In genomic region chr11:83194284-83195175, GRCh38 we compare ENCODE assay signal across 8 cellular contexts.
DNase-seq lines count a peak whose midpoint lies in the region; ATAC-seq lines count a peak whose summit lies in the region.

No MANE protein-coding gene starts in this region.

- DNase-seq in GM03348 (ENCODE audit: low spot score) (peak; percentile 87), KG1 (lab: John Stamatoyannopoulos, UW) (peak; percentile 88), kidney glomerular epithelial cell (lab: John Stamatoyannopoulos, UW) (peak; percentile 60), DMS153 treated with DMSO at 0.1 percent for 48 hours (lab: John Stamatoyannopoulos, UW; ENCODE audit: unreplicated experiment) (no peak)
- peak in 3 of 4 experiments; percentile 25 to 29 (median 25) for DNase-seq in activated CD4-positive, CD25-positive, alpha-beta regulatory T cell (lab: John Stamatoyannopoulos, UW)
- peak; percentile 66 for DNase-seq in central memory CD4-positive, alpha-beta T cell
- DNase-seq in stimulated activated CD4-positive, alpha-beta T cell treated with anti-CD3 and anti-CD28 coated beads, Interleukin-1b, Interleukin-23, amount 100 ng/mL, for 24 hours (ENCODE audit: low read depth in 4 of 4, low spot score in 1 of 4): peak; percentile 9 to 50 (median 18)

- peak; percentile 47 for ATAC-seq in GM21786 (IDR thresholded peaks at IDR 0.05; ENCODE audit: unreplicated experiment)
